In genomic region chr3:51501833-51502561, GRCh38 we compare ENCODE assay signal across 8 cellular contexts. TPM values are rescaled to one million over a fixed set of nuclear protein-coding genes. Genes with fewer than 3 reads are reported as not detected.
DNase-seq lines count a peak whose midpoint lies in the region; ATAC-seq and TF ChIP-seq lines count a peak whose summit lies in the region.

No MANE protein-coding gene starts in this region.

- CTCF ChIA-PET in CD8-positive, alpha-beta memory T cell (lab: Charles Lee), result interaction anchor here (0.6 to 6.5 kb wide), 23 partner anchors 9 to 886 kb away, joined by 3 to 188 read pairs (median 3); partner anchors contain the start of genes RAD54L2 and TEX264
- CTCF ChIA-PET in HCT116 (lab: Charles Lee), result interaction anchor here (0.6 to 4.9 kb wide), 19 partner anchors 8 to 885 kb away, joined by 3 to 98 read pairs (median 4); partner anchors contain the start of genes ABHD14B, MAPKAPK3, RRP9 and TEX264

- no peak overlapping the region for H3K27ac ChIP-seq in CD8-positive, alpha-beta memory T cell (ENCODE audit: low read depth, low read length)
- no peak overlapping the region for H3K27ac ChIP-seq in HCT116 (ENCODE audit: low read depth, low read length)

- no peaks in the 10 kb centered on the region for H3K27me3 ChIP-seq in CD8-positive, alpha-beta memory T cell (ENCODE audit: insufficient read depth, low read length, poor library complexity, severe bottlenecking)
- H3K27me3 ChIP-seq in HCT116 (ENCODE audit: insufficient read depth, low read length), result no peaks in the 10 kb centered on the region

- RAD21 ChIA-PET in HCT116 (lab: Charles Lee; ENCODE audit: low non-redundant PET in 1 of 2, low total read pairs in 2 of 2, uncharacterized antibody in 2 of 2, unreplicated experiment in 2 of 2), result interaction anchor here (0.9 to 2.2 kb wide), 6 partner anchors 138 to 297 kb away, joined by 3 to 19 read pairs (median 10); partner anchors contain the start of gene TEX264 (in 1 of the 2)

- peaks cover 11% of the 10 kb centered on the region for H3K4me1 ChIP-seq in CD8-positive, alpha-beta memory T cell (ENCODE audit: insufficient read depth, low read length)
- peaks cover 10 to 17% of the 10 kb centered on the region in 2 experiments; a peak in 3 of 4 replicates for H3K4me1 ChIP-seq in HCT116 (ENCODE audit: control insufficient read depth in 1 of 2, insufficient read depth in 2 of 2, low read length in 2 of 2)

- BruUV-seq in HCT116 (replicated peaks; lab: Mats Ljungman, UMichigan), result no TSS peak

- peaks cover 0 to 5% of the 10 kb centered on the region in 2 donors for H3K27me3 Mint-ChIP-seq in CD8-positive, alpha-beta memory T cell
- H3K27me3 Mint-ChIP-seq in memory B cell, result no peaks in the 10 kb centered on the region

- H4K20me1 ChIP-seq in HCT116 (ENCODE audit: insufficient read depth), result no peaks in the 10 kb centered on the region

- peak; percentile 65 to 86 (median 71) for DNase-seq in CD8-positive, alpha-beta memory T cell
- DNase-seq in HCT116 (ENCODE audit: low read depth, low spot score), result peak; percentile 71
- peak; percentile 26 for DNase-seq in NCI-H748 treated with DMSO at 0.1 percent for 48 hours (lab: John Stamatoyannopoulos, UW)
- DNase-seq in activated CD8-positive, alpha-beta memory T cell treated with anti-CD3 and anti-CD28 coated beads for 1 hour (ENCODE audit: extremely low read depth in 1 of 2, low read depth in 1 of 2), result peak; percentile 49 to 65
- DNase-seq in effector CD8-positive, alpha-beta T cell (lab: John Stamatoyannopoulos, UW), result peak; percentile 71
- peak; percentile 79 to 86 for DNase-seq in memory B cell (ENCODE audit: low spot score in 2 of 2)
- DNase-seq in stimulated activated CD8-positive, alpha-beta memory T cell treated with anti-CD3 and anti-CD28 coated beads, Interleukin-15, amount 100 ng/mL, for 24 hours (ENCODE audit: low read depth), result peak; percentile 58

- no peak overlapping the region for H3K4me3 ChIP-seq in CD8-positive, alpha-beta memory T cell (ENCODE audit: low read length)
- H3K4me3 ChIP-seq in HCT116 (replicated peaks in 1 of 2; ENCODE audit: low read depth in 1 of 2, low read length in 2 of 2), result no peak overlapping the region

- H3K36me3 ChIP-seq in CD8-positive, alpha-beta memory T cell (ENCODE audit: insufficient read depth, low read length), result no peaks in the 10 kb centered on the region
- no peaks in the 10 kb centered on the region for H3K36me3 ChIP-seq in HCT116 (ENCODE audit: control insufficient read depth in 1 of 2, insufficient read depth in 2 of 2, low read length in 2 of 2)

- peak; percentile 49 for ATAC-seq in HCT116
- peak; percentile 12 for ATAC-seq in memory B cell (ENCODE audit: low read depth)
- ATAC-seq in GM21825 (IDR thresholded peaks at IDR 0.05; ENCODE audit: unreplicated experiment), result no peak

- peak overlapping the region; percentile 55 to 95 (median 88) for H3K27ac Mint-ChIP-seq in CD8-positive, alpha-beta memory T cell
- no peak overlapping the region for H3K27ac Mint-ChIP-seq in memory B cell

- TF ChIP-seq POLR2A in HCT116 (IDR thresholded peaks at IDR 0.05; ENCODE audit: borderline replicate concordance, extremely low read depth, insufficient read depth, insufficient read length), result no peak

- H3K4me3 Mint-ChIP-seq in CD8-positive, alpha-beta memory T cell, result peak overlapping the region in 2 of 7 donors; percentile 48 to 80
- H3K4me3 Mint-ChIP-seq in memory B cell, result peak overlapping the region; percentile 21

- H3K9me3 Mint-ChIP-seq in CD8-positive, alpha-beta memory T cell, result peaks cover 0 to 1% (median 0%) of the 10 kb centered on the region in 5 donors
- no peaks in the 10 kb centered on the region for H3K9me3 Mint-ChIP-seq in memory B cell

- peak; percentile 96 for TF ChIP-seq RAD21 in HCT116 (IDR thresholded peaks at IDR 0.05; ENCODE audit: low read depth)

- H3K9ac ChIP-seq in HCT116 (ENCODE audit: low read length), result no peak overlapping the region

- TF ChIP-seq CTCF in HCT116 (IDR thresholded peaks at IDR 0.05 in 2 of 3, conservative IDR thresholded peaks at IDR 0.05 in 1 of 3; ENCODE audit: borderline replicate concordance in 1 of 3, insufficient read depth in 1 of 3, low read depth in 2 of 3, low read length in 2 of 3), result peak; percentile 93 to 97 (median 95)

- peaks cover 18 to 30% (median 28%) of the 10 kb centered on the region in 3 donors for H3K4me1 Mint-ChIP-seq in CD8-positive, alpha-beta memory T cell
- peaks cover 3% of the 10 kb centered on the region for H3K4me1 Mint-ChIP-seq in memory B cell

- peak overlapping the region; percentile 63 for H2AFZ ChIP-seq in HCT116 (ENCODE audit: low read depth, low read length, poor library complexity, severe bottlenecking)

- peaks cover 23% of the 10 kb centered on the region for H3K79me2 ChIP-seq in HCT116 (ENCODE audit: insufficient read depth, low read length)

- POLR2A ChIA-PET in CD8-positive, alpha-beta memory T cell (lab: Charles Lee), result interaction anchor here (1.0 to 3.8 kb wide), 2 partner anchors 168 to 179 kb away, joined by 3 to 89 read pairs; no protein-coding TSS in a partner anchor
- POLR2A ChIA-PET in HCT116 (lab: Charles Lee), result interaction anchor here (0.9 to 1.4 kb wide), 2 partner anchors 168 to 180 kb away, joined by 3 read pairs; no protein-coding TSS in a partner anchor

- 0 out of 2 replicates have a peak overlapping the region, but pooled peaks have one; percentile 0 for H3K4me2 ChIP-seq in HCT116 (ENCODE audit: low read length)

- H3K9me2 ChIP-seq in HCT116 (ENCODE audit: insufficient read depth), result no peaks in the 10 kb centered on the region

- no peaks in the 10 kb centered on the region for H3K9me3 ChIP-seq in CD8-positive, alpha-beta memory T cell (ENCODE audit: low read length)
- H3K9me3 ChIP-seq in HCT116 (ENCODE audit: control insufficient read depth in 1 of 2, insufficient read depth in 1 of 2, low read depth in 1 of 2, low read length in 2 of 2), result no peaks in the 10 kb centered on the region

- intact Hi-C loops in HCT116 (cut with micrococcal nuclease), result loop anchor here (1.0 to 5.0 kb wide), 4 partner anchors 115 to 180 kb away; partner anchors contain the start of gene MANF

- H3K36me3 Mint-ChIP-seq in CD8-positive, alpha-beta memory T cell, result peaks cover 0 to 8% (median 0%) of the 10 kb centered on the region in 3 donors
- H3K36me3 Mint-ChIP-seq in memory B cell, result peaks cover 2% of the 10 kb centered on the region

TF ChIP-seq in HCT116, 20 proteins besides CTCF, POLR2A, EP300 and RAD21 (continues in another document):
- TF ChIP-seq, protein P1, sequence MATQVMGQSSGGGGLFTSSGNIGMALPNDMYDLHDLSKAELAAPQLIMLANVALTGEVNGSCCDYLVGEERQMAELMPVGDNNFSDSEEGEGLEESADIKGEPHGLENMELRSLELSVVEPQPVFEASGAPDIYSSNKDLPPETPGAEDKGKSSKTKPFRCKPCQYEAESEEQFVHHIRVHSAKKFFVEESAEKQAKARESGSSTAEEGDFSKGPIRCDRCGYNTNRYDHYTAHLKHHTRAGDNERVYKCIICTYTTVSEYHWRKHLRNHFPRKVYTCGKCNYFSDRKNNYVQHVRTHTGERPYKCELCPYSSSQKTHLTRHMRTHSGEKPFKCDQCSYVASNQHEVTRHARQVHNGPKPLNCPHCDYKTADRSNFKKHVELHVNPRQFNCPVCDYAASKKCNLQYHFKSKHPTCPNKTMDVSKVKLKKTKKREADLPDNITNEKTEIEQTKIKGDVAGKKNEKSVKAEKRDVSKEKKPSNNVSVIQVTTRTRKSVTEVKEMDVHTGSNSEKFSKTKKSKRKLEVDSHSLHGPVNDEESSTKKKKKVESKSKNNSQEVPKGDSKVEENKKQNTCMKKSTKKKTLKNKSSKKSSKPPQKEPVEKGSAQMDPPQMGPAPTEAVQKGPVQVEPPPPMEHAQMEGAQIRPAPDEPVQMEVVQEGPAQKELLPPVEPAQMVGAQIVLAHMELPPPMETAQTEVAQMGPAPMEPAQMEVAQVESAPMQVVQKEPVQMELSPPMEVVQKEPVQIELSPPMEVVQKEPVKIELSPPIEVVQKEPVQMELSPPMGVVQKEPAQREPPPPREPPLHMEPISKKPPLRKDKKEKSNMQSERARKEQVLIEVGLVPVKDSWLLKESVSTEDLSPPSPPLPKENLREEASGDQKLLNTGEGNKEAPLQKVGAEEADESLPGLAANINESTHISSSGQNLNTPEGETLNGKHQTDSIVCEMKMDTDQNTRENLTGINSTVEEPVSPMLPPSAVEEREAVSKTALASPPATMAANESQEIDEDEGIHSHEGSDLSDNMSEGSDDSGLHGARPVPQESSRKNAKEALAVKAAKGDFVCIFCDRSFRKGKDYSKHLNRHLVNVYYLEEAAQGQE (IDR thresholded peaks at IDR 0.05; ENCODE audit: low read depth), result no peak
- TF ChIP-seq EGR1 (IDR thresholded peaks at IDR 0.05; ENCODE audit: low read depth), result no peak
- no peak for TF ChIP-seq ZNF274 (IDR thresholded peaks at IDR 0.05; ENCODE audit: low read depth, low read length)
- TF ChIP-seq TCF7L2 (IDR thresholded peaks at IDR 0.05; ENCODE audit: borderline replicate concordance, extremely low read depth, insufficient read depth, insufficient read length), result no peak
- no peak for TF ChIP-seq SRF (IDR thresholded peaks at IDR 0.05; ENCODE audit: low read depth)
- TF ChIP-seq ELF1 (IDR thresholded peaks at IDR 0.05; ENCODE audit: borderline replicate concordance, low read depth), result no peak
- TF ChIP-seq CEBPB (IDR thresholded peaks at IDR 0.05; ENCODE audit: low read depth), result no peak
- no peak for TF ChIP-seq SIN3A (IDR thresholded peaks at IDR 0.05; ENCODE audit: low read depth)
- TF ChIP-seq, protein P2, sequence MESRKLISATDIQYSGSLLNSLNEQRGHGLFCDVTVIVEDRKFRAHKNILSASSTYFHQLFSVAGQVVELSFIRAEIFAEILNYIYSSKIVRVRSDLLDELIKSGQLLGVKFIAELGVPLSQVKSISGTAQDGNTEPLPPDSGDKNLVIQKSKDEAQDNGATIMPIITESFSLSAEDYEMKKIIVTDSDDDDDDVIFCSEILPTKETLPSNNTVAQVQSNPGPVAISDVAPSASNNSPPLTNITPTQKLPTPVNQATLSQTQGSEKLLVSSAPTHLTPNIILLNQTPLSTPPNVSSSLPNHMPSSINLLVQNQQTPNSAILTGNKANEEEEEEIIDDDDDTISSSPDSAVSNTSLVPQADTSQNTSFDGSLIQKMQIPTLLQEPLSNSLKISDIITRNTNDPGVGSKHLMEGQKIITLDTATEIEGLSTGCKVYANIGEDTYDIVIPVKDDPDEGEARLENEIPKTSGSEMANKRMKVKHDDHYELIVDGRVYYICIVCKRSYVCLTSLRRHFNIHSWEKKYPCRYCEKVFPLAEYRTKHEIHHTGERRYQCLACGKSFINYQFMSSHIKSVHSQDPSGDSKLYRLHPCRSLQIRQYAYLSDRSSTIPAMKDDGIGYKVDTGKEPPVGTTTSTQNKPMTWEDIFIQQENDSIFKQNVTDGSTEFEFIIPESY (IDR thresholded peaks at IDR 0.05; ENCODE audit: extremely low read depth, insufficient replicate concordance, low read length), result no peak

RNA-seq across cellular contexts. Expression of gene DCAF1, which starts 2.2 kb away (rescaled TPM):
- 10 to 100 TPM; 45.5 TPM for total RNA-seq in CD8-positive, alpha-beta memory T cell
- polyA plus RNA-seq in CD8-positive, alpha-beta memory T cell, result 16.7 TPM
- 38.3 TPM for total RNA-seq in HCT116 (2021; ENCODE audit: unreplicated experiment)
- polyA plus RNA-seq in HCT116 (2012), result 23.9 and 26.4 TPM in 2 replicates

RNA-seq across cellular contexts. Expression of gene RAD54L2, which starts 36.5 kb away (rescaled TPM):
- 10 to 100 TPM; 35.3 to 36.2 TPM for total RNA-seq in CD8-positive, alpha-beta memory T cell
- 17.9 TPM for polyA plus RNA-seq in CD8-positive, alpha-beta memory T cell
- total RNA-seq in HCT116 (2021; ENCODE audit: unreplicated experiment), result 20.2 TPM
- 6.2 and 6.3 TPM in 2 replicates for polyA plus RNA-seq in HCT116 (2012)

Comparison
In these comparisons a context has a peak if more than half of its experiments do, and no peak if none do; other contexts are left out.
1. DNase-seq: peak in every context shown above with its lines; median percentile 82 in memory B cell; 71 in CD8-positive, alpha-beta memory T cell; 71 in HCT116; 71 in effector CD8-positive, alpha-beta T cell; 58 in stimulated activated CD8-positive, alpha-beta memory T cell treated with anti-CD3 and anti-CD28 coated beads, Interleukin-15, amount 100 ng/mL, for 24 hours; 57 in activated CD8-positive, alpha-beta memory T cell treated with anti-CD3 and anti-CD28 coated beads for 1 hour; 26 in NCI-H748 treated with DMSO at 0.1 percent for 48 hours.